ENCODE assay signal across 10 cellular contexts in genomic region chr17:63675231-63675606, GRCh38. TPM values are rescaled to one million over a fixed set of nuclear protein-coding genes. Genes with fewer than 3 reads are reported as not detected.
DNase-seq lines count a peak whose midpoint lies in the region; ATAC-seq and TF ChIP-seq lines count a peak whose summit lies in the region.
"Had no signal": no experiment of that assay in that cellular context is flagged by ENCODE, and none has a peak within 500 bp of the region (broad histone marks: within the 10 kb centered on the region; RNA-seq: fewer than 3 reads in every experiment).

No MANE protein-coding gene starts in this region.

- H3K9me3 ChIP-seq in mucosa of stomach (ENCODE audit: control insufficient read depth, low read length), result no peaks in the 10 kb centered on the region

- H3K27me3 Mint-ChIP-seq in endothelial cell (ENCODE audit: unreplicated experiment), result peaks cover 5% of the 10 kb centered on the region

- no peaks in the 10 kb centered on the region for H3K27me3 ChIP-seq in mucosa of stomach (ENCODE audit: control insufficient read depth, insufficient read depth, low read length)

- intact Hi-C loops in Right ventricle myocardium inferior (cut with DNase I), result no loop called here
- intact Hi-C loops in cardiac septum (cut with DNase I), result no loop called here
- intact Hi-C loops in head of caudate nucleus (cut with DNase I), result no loop called here

- no peaks in the 10 kb centered on the region for H3K36me3 ChIP-seq in mucosa of stomach (ENCODE audit: control insufficient read depth, insufficient read depth, low read length)

- peaks cover 65% of the 10 kb centered on the region for H3K4me1 Mint-ChIP-seq in endothelial cell (ENCODE audit: unreplicated experiment)

- H3K4me1 ChIP-seq in mucosa of stomach (ENCODE audit: control insufficient read depth, insufficient read depth, low read length), result peaks cover 27% of the 10 kb centered on the region

- TF ChIP-seq CTCF in endothelial cell (IDR thresholded peaks at IDR 0.05; ENCODE audit: unreplicated experiment), result no peak

- ATAC-seq in Right ventricle myocardium inferior, result peak; percentile 73

- H3K9ac ChIP-seq in mucosa of stomach (ENCODE audit: low read length), result peak overlapping the region; percentile 42

- H3K27ac Mint-ChIP-seq in endothelial cell (ENCODE audit: unreplicated experiment), result peak overlapping the region; percentile 99

- H3K4me3 Mint-ChIP-seq in endothelial cell (ENCODE audit: unreplicated experiment), result no peak overlapping the region

- DNase-seq in Right ventricle myocardium inferior (ENCODE audit: missing footprints) (no peak), cardiac septum (ENCODE audit: low spot score) (no peak), endothelial cell (ENCODE audit: low spot score) (no peak), NCI-H2107 treated with DMSO at 0.1 percent for 48 hours (lab: John Stamatoyannopoulos, UW; ENCODE audit: unreplicated experiment) (no peak), NCI-H128 (lab: John Stamatoyannopoulos, UW; ENCODE audit: unreplicated experiment) (no peak), DMS 273 (lab: John Stamatoyannopoulos, UW; ENCODE audit: unreplicated experiment) (no peak), head of caudate nucleus (no peak)
- DNase-seq: activated naive CD4-positive, alpha-beta T cell treated with Interleukin-2 at 50 U/mL for 16 hours; NCI-H1694 had no signal

- H3K9me3 Mint-ChIP-seq in endothelial cell (ENCODE audit: unreplicated experiment), result no peaks in the 10 kb centered on the region

- peaks cover 32% of the 10 kb centered on the region for H3K36me3 Mint-ChIP-seq in endothelial cell (ENCODE audit: low read depth, unreplicated experiment)

- peak overlapping the region; percentile 0 for H3K4me3 ChIP-seq in mucosa of stomach (ENCODE audit: low read length)

RNA-seq across cellular contexts. Expression of gene LIMD2, which starts 24.7 kb away (rescaled TPM):
- total RNA-seq in Right ventricle myocardium inferior, result 3.4 TPM
- 7.5 TPM for total RNA-seq in cardiac septum
- total RNA-seq in endothelial cell (ENCODE audit: unreplicated experiment), result 132 TPM

RNA-seq across cellular contexts. Expression of gene MAP3K3, which starts 53.0 kb away (rescaled TPM):
- total RNA-seq in Right ventricle myocardium inferior (38.4 TPM), cardiac septum (101 TPM), endothelial cell (ENCODE audit: unreplicated experiment) (112 TPM)

Comparison
In these comparisons a context has a peak if more than half of its experiments do, and no peak if none do; other contexts are left out.
1. RNA of gene LIMD2, which starts 24.7 kb away (total RNA-seq): 132 TPM in endothelial cell (single experiment); 7.5 TPM in cardiac septum (single experiment) and 3.4 TPM in Right ventricle myocardium inferior (single experiment); every median in the first group is over 10 times any median in the second.